In genomic region chr2:159249955-159250723, GRCh38 we compare ENCODE assay signal across 8 cellular contexts. TPM values are rescaled to one million over a fixed set of nuclear protein-coding genes. Genes with fewer than 3 reads are reported as not detected.
DNase-seq lines count a peak whose midpoint lies in the region; ATAC-seq, FAIRE-seq and TF ChIP-seq lines count a peak whose summit lies in the region.

No MANE protein-coding gene starts in this region.

- CTCF ChIA-PET in HEK293T (lab: Yijun Ruan, JAX): no interaction called here
- CTCF ChIA-PET in endothelial cell of umbilical vein (lab: Charles Lee): interaction anchor here (0.6 to 2.2 kb wide), 9 partner anchors 11 to 718 kb away, joined by 3 to 8 read pairs (median 3); partner anchors contain the start of gene WDSUB1
- CTCF ChIA-PET in naive thymus-derived CD4-positive, alpha-beta T cell (lab: Charles Lee): no interaction called here

- TF ChIP-seq CTCF in DND-41 (IDR thresholded peaks at IDR 0.05; ENCODE audit: borderline replicate concordance, extremely low read depth, low read length, poor library complexity, severe bottlenecking): peak; percentile 9
- TF ChIP-seq CTCF in endothelial cell of umbilical vein (IDR thresholded peaks at IDR 0.05; ENCODE audit: extremely low read depth in 1 of 2, insufficient read depth in 1 of 2, low read depth in 1 of 2, low read length in 2 of 2): no peak

- H3K27me3 ChIP-seq in DND-41 (ENCODE audit: insufficient read depth, low read length, poor library complexity): no peaks in the 10 kb centered on the region
- H3K27me3 ChIP-seq in endothelial cell of umbilical vein (ENCODE audit: control insufficient read depth in 2 of 2, insufficient read depth in 2 of 2, low read length in 2 of 2): no peaks in the 10 kb centered on the region
- no peaks in the 10 kb centered on the region for H3K27me3 ChIP-seq in naive thymus-derived CD4-positive, alpha-beta T cell (ENCODE audit: control insufficient read depth in 2 of 2, insufficient read depth in 2 of 2, low read length in 2 of 2)

- peak overlapping the region in 1 of 2 experiments; percentile 42; a peak in 2 of 4 replicates for H3K4me3 ChIP-seq in DND-41 (ENCODE audit: low read depth in 1 of 2, low read length in 2 of 2)
- H3K4me3 ChIP-seq in endothelial cell of umbilical vein (replicated peaks in 1 of 3; ENCODE audit: insufficient read depth in 1 of 3, low read depth in 1 of 3, low read length in 3 of 3): no peak overlapping the region
- no peak overlapping the region for H3K4me3 ChIP-seq in naive thymus-derived CD4-positive, alpha-beta T cell (ENCODE audit: low read length)

- H4K20me1 ChIP-seq in DND-41 (ENCODE audit: insufficient read depth, low read length) (no peaks in the 10 kb centered on the region), endothelial cell of umbilical vein (replicated peaks; ENCODE audit: control insufficient read depth, extremely low read depth, insufficient read depth, low read length) (no peaks in the 10 kb centered on the region)

- H3K9ac ChIP-seq in DND-41 (ENCODE audit: low read depth, low read length) (peak overlapping the region; percentile 55), endothelial cell of umbilical vein (replicated peaks; ENCODE audit: extremely low read depth, insufficient read depth, low read length) (no peak overlapping the region)

- no peaks in the 10 kb centered on the region for H3K27me3 Mint-ChIP-seq in naive thymus-derived CD4-positive, alpha-beta T cell

- no peaks in the 10 kb centered on the region; the same call in 1 of the 2 replicates for H3K79me2 ChIP-seq in DND-41 (ENCODE audit: insufficient read depth, low read length)
- no peaks in the 10 kb centered on the region for H3K79me2 ChIP-seq in endothelial cell of umbilical vein (ENCODE audit: control insufficient read depth, insufficient read depth, low read length)

- POLR2A ChIA-PET in HEK293T (lab: Yijun Ruan, JAX) (no interaction called here), endothelial cell of umbilical vein (lab: Charles Lee) (interaction anchor here (0.7 to 0.8 kb wide), 2 partner anchors 462 to 1032 kb away, joined by 3 to 6 read pairs; partner anchors contain the start of gene MARCHF7)
- POLR2A ChIA-PET in naive thymus-derived CD4-positive, alpha-beta T cell (lab: Charles Lee): interaction anchor here (0.6 to 1.1 kb wide), 2 partner anchors 9 to 13 kb away, joined by 3 read pairs; no protein-coding TSS in a partner anchor

- peaks cover 38% of the 10 kb centered on the region for H3K4me1 ChIP-seq in DND-41 (ENCODE audit: insufficient read depth, low read length)
- peaks cover 10% of the 10 kb centered on the region for H3K4me1 ChIP-seq in endothelial cell of umbilical vein (ENCODE audit: control insufficient read depth, extremely low read depth, insufficient read depth, low read length)
- no peaks in the 10 kb centered on the region for H3K4me1 ChIP-seq in naive thymus-derived CD4-positive, alpha-beta T cell (ENCODE audit: control insufficient read depth in 2 of 2, insufficient read depth in 2 of 2, low read length in 2 of 2)

- H3K36me3 Mint-ChIP-seq in naive thymus-derived CD4-positive, alpha-beta T cell: peaks cover 5 to 49% (median 35%) of the 10 kb centered on the region in 5 donors

- H3K36me3 ChIP-seq in DND-41 (ENCODE audit: insufficient read depth, low read length) (peaks cover 42% of the 10 kb centered on the region), endothelial cell of umbilical vein (ENCODE audit: control insufficient read depth in 2 of 2, extremely low read depth in 1 of 2, insufficient read depth in 2 of 2, low read length in 2 of 2) (no peaks in the 10 kb centered on the region)
- H3K36me3 ChIP-seq in naive thymus-derived CD4-positive, alpha-beta T cell (ENCODE audit: control insufficient read depth in 2 of 3, insufficient read depth in 3 of 3, low read length in 3 of 3): no peaks in the 10 kb centered on the region

- H3K4me2 ChIP-seq in DND-41 (ENCODE audit: insufficient read depth, low read length): peak overlapping the region; percentile 57
- H3K4me2 ChIP-seq in endothelial cell of umbilical vein (ENCODE audit: insufficient read depth, low read length): no peak overlapping the region

- peak overlapping the region; percentile 35 for H2AFZ ChIP-seq in DND-41 (ENCODE audit: low read depth, low read length)
- H2AFZ ChIP-seq in endothelial cell of umbilical vein (ENCODE audit: low read depth, low read length): no peak overlapping the region

- ATAC-seq in DND-41 (ENCODE audit: insufficient read depth, low read depth): peak; percentile 94
- peak; percentile 74 for ATAC-seq in naive thymus-derived CD4-positive, alpha-beta T cell

- H3K4me1 Mint-ChIP-seq in naive thymus-derived CD4-positive, alpha-beta T cell: peaks cover 0 to 5% (median 0%) of the 10 kb centered on the region in 7 donors

- intact Hi-C loops in endothelial cell of umbilical vein (cut with micrococcal nuclease): no loop called here
- intact Hi-C loops in naive thymus-derived CD4-positive, alpha-beta T cell (cut with micrococcal nuclease): no loop called here

- peaks cover 3% of the 10 kb centered on the region for H3K9me3 ChIP-seq in DND-41 (ENCODE audit: insufficient read depth, low read length, severe bottlenecking)
- H3K9me3 ChIP-seq in endothelial cell of umbilical vein (replicated peaks; ENCODE audit: control insufficient read depth, insufficient read depth, low read length): no peaks in the 10 kb centered on the region
- no peaks in the 10 kb centered on the region for H3K9me3 ChIP-seq in naive thymus-derived CD4-positive, alpha-beta T cell (ENCODE audit: control insufficient read depth in 2 of 3, low read length in 3 of 3)

- no TSS peak for BruUV-seq in endothelial cell of umbilical vein (replicated peaks; lab: Mats Ljungman, UMichigan)

- dilution Hi-C loops in endothelial cell of umbilical vein (cut with MboI; ENCODE audit: extremely low pct_ligation_motif_present, low sequenced_read_pairs): no loop called here

- no peak overlapping the region for H3K27ac Mint-ChIP-seq in naive thymus-derived CD4-positive, alpha-beta T cell

- FAIRE-seq in endothelial cell of umbilical vein (lab: Jason Lieb, UNC): peak; percentile 90

- no peak overlapping the region for H3K4me3 Mint-ChIP-seq in naive thymus-derived CD4-positive, alpha-beta T cell

- peaks cover 0 to 14% (median 3%) of the 10 kb centered on the region in 11 donors for H3K9me3 Mint-ChIP-seq in naive thymus-derived CD4-positive, alpha-beta T cell

- peak; percentile 32 for TF ChIP-seq POLR2A in endothelial cell of umbilical vein (IDR thresholded peaks at IDR 0.05; ENCODE audit: low read depth, low read length)

- H3K9me1 ChIP-seq in endothelial cell of umbilical vein (replicated peaks; ENCODE audit: control insufficient read depth, extremely low read depth, insufficient read depth, low read length): no peaks in the 10 kb centered on the region

- DNase-seq in DND-41 (peak; percentile 73), HEK293T (ENCODE audit: extremely low spot score) (no peak), NCI-H774 (lab: John Stamatoyannopoulos, UW) (peak; percentile 52), endothelial cell of umbilical vein (ENCODE audit: low read depth, low spot score) (peak; percentile 88), cortex of kidney (lab: John Stamatoyannopoulos, UW) (no peak), NCI-H1930 (lab: John Stamatoyannopoulos, UW) (no peak)
- no peak for DNase-seq in naive thymus-derived CD4-positive, alpha-beta T cell
- no peak for DNase-seq in stimulated activated naive CD4-positive, alpha-beta T cell (lab: John Stamatoyannopoulos, UW)

- H3K27ac ChIP-seq in DND-41 (ENCODE audit: low read length) (peak overlapping the region; percentile 99), endothelial cell of umbilical vein (ENCODE audit: insufficient read depth, low read depth, low read length) (peak overlapping the region; percentile 60)
- H3K27ac ChIP-seq in naive thymus-derived CD4-positive, alpha-beta T cell (ENCODE audit: low read depth, low read length): no peak overlapping the region

TF ChIP-seq in HEK293T, 16 proteins besides CTCF, POLR2A, EP300 and RAD21:
- TF ChIP-seq FOXK2 (IDR thresholded peaks at IDR 0.05): no peak
- no peak for TF ChIP-seq FOXM1 (IDR thresholded peaks at IDR 0.05; ENCODE audit: borderline replicate concordance)
- peak; percentile 68 for TF ChIP-seq ZNF384 (IDR thresholded peaks at IDR 0.05)

TF ChIP-seq in endothelial cell of umbilical vein, 7 proteins besides CTCF, POLR2A, EP300 and RAD21:
- TF ChIP-seq POLR2AphosphoS5 (IDR thresholded peaks at IDR 0.05; ENCODE audit: insufficient read depth, low read depth, low read length) (peak; percentile 50), JUN (IDR thresholded peaks at IDR 0.05; ENCODE audit: borderline replicate concordance, insufficient read depth, insufficient read length, low read depth) (peak; percentile 24), MYC (IDR thresholded peaks at IDR 0.05; ENCODE audit: low read depth, low read length) (no peak)

RNA-seq across cellular contexts. Expression of gene WDSUB1, which starts 36.4 kb away (rescaled TPM):
- 4.8 and 7.3 TPM in 2 replicates for total RNA-seq in endothelial cell of umbilical vein
- 3.1 and 4.0 TPM in 2 replicates for polyA plus RNA-seq in endothelial cell of umbilical vein
- 2.9 and 4.6 TPM in 2 replicates for polyA plus RNA-seq in endothelial cell of umbilical vein (2011; cell fraction: cytosol; rRNA removed)
- polyA plus RNA-seq in endothelial cell of umbilical vein (2011; cell fraction: nucleus; rRNA removed): 6.4 and 7.5 TPM in 2 replicates
- polyA plus RNA-seq in endothelial cell of umbilical vein (2012): 5.4 and 6.8 TPM in 2 replicates
- 10.1 and 11.7 TPM in 2 replicates for polyA minus RNA-seq in endothelial cell of umbilical vein
- 1.5 TPM for polyA minus RNA-seq in endothelial cell of umbilical vein (2011; cell fraction: cytosol; rRNA and poly(A)+ RNA removed)
- polyA minus RNA-seq in endothelial cell of umbilical vein (2011; cell fraction: nucleus; rRNA and poly(A)+ RNA removed): 12.0 and 14.6 TPM in 2 replicates
- 10 to 100 TPM in 1 of 5 experiments, 1 to 10 TPM in 4; 5.8 to 10.6 (median 9.3) TPM for total RNA-seq in naive thymus-derived CD4-positive, alpha-beta T cell
- 1 to 10 TPM; 6.8 to 7.5 TPM for polyA plus RNA-seq in naive thymus-derived CD4-positive, alpha-beta T cell

Comparison
In these comparisons a context has a peak if more than half of its experiments do, and no peak if none do; other contexts are left out.
1. DNase-seq: peak in DND-41 (single experiment), NCI-H774 (single experiment) and endothelial cell of umbilical vein (single experiment); none in HEK293T (single experiment), naive thymus-derived CD4-positive, alpha-beta T cell (0 of 9), cortex of kidney (single experiment), stimulated activated naive CD4-positive, alpha-beta T cell (0 of 6) and NCI-H1930 (0 of 2).